Comparison of ENCODE assay signal across 1 cellular context in the genomic region with DNA sequence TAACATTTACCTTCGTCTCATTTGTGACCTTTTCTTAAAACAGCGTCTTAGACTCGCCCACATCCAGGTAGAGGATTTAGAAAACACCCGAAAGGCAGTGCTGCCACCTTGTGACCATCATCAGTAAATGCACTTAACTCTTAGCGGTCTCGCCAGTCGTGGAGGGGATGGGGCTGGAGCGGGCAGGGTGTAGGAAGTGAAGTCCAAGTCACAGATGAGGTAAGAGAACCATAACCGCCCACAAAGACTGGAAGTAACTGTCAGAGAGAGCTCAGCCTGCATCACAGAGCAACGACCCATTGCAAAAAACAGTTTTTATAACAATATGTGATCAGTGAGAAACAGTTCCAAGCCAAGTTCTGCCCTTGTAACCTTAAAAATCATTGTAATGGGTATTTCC.
TF ChIP-seq lines count a peak whose summit lies in the region.

No MANE protein-coding gene starts in this region.

TF ChIP-seq in GM12878, 131 proteins besides CTCF, POLR2A, EP300 and RAD21:
- TF ChIP-seq CREB1 (IDR thresholded peaks at IDR 0.05; ENCODE audit: low read depth) (0 out of 2 replicates have a peak, but pooled peaks have one; percentile 30), POLR2AphosphoS2 (IDR thresholded peaks at IDR 0.05; ENCODE audit: low read depth, low read length) (no peak), SMC3 (IDR thresholded peaks at IDR 0.05; ENCODE audit: borderline replicate concordance, low read length) (peak; percentile 57; the same call in 1 of the 2 replicates), SP1 (IDR thresholded peaks at IDR 0.05; ENCODE audit: low read depth, low read length) (no peak)
